Comparison of ENCODE assay signal across 15 cellular contexts in the genomic region with DNA sequence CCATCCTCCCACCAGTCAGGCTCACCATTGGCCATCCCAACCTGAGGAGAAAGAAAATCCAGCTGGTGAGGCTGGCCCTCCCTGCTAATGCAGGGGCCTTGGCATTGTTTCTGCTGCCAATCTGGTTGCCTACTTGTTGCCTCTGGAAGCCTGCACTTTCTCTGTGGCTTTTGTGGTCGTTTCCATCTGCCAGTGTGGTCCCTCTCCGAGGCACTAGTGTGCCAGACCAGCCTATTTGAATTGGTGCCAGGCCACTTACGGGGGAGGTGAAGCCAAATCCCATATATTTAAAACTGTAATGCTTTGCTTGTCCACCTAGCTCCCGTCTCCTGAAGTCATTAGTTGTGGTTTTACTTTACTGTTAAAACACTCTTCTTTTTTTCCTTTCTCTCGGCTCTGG.
DNase-seq lines count a peak whose midpoint lies in the region; ATAC-seq, FAIRE-seq and TF ChIP-seq lines count a peak whose summit lies in the region.
"Had no signal": no experiment of that assay in that cellular context is flagged by ENCODE, and none has a peak within 500 bp of the region (broad histone marks: within the 10 kb centered on the region; RNA-seq: fewer than 3 reads in every experiment).

No MANE protein-coding gene starts in this region.

- no peaks in the 10 kb centered on the region for H3K27me3 Mint-ChIP-seq in MCF 10A (ENCODE audit: insufficient read depth, unreplicated experiment)
- peaks cover 11% of the 10 kb centered on the region for H3K27me3 Mint-ChIP-seq in activated CD8-positive, alpha-beta memory T cell treated with anti-CD3 and anti-CD28 coated beads, Interleukin-2, amount 10 ng/mL, durations not matched to agents 7 days and 5 days
- H3K27me3 Mint-ChIP-seq in activated T-cell treated with anti-CD3 and anti-CD28 coated beads, Interleukin-2, amount 50 U/mL, for 24 hours, result peaks cover 12% of the 10 kb centered on the region

- no peaks in the 10 kb centered on the region for H3K36me3 Mint-ChIP-seq in MCF 10A (ENCODE audit: insufficient read depth, unreplicated experiment)
- H3K36me3 Mint-ChIP-seq in activated CD8-positive, alpha-beta memory T cell treated with anti-CD3 and anti-CD28 coated beads, Interleukin-2, amount 10 ng/mL, durations not matched to agents 7 days and 5 days, result no peaks in the 10 kb centered on the region
- H3K36me3 Mint-ChIP-seq in activated T-cell treated with anti-CD3 and anti-CD28 coated beads, Interleukin-2, amount 50 U/mL, for 24 hours (ENCODE audit: low read depth), result no peaks in the 10 kb centered on the region

- no peak for TF ChIP-seq CTCF in MCF 10A (IDR thresholded peaks at IDR 0.05; ENCODE audit: unreplicated experiment)

- no peak for ATAC-seq in activated CD8-positive, alpha-beta memory T cell treated with anti-CD3 and anti-CD28 coated beads, Interleukin-2, amount 10 ng/mL, durations not matched to agents 7 days and 5 days
- ATAC-seq: heart left ventricle had no signal

- BruUV-seq in MCF 10A (replicated peaks; lab: Mats Ljungman, UMichigan), result no TSS peak

- CTCF ChIA-PET in MCF 10A (lab: Yijun Ruan, JAX), result interaction anchor here (0.6 to 3.0 kb wide), 9 partner anchors 38 to 464 kb away, joined by 3 to 15 read pairs (median 3); no protein-coding TSS in a partner anchor
- CTCF ChIA-PET in activated CD8-positive, alpha-beta memory T cell treated with anti-CD3 and anti-CD28 coated beads, Interleukin-2, amount 10 ng/mL, durations not matched to agents 7 days and 5 days (lab: Charles Lee), result no interaction called here

- H3K27ac Mint-ChIP-seq in MCF 10A (ENCODE audit: low read depth, unreplicated experiment), result no peak overlapping the region
- no peak overlapping the region for H3K27ac Mint-ChIP-seq in activated CD8-positive, alpha-beta memory T cell treated with anti-CD3 and anti-CD28 coated beads, Interleukin-2, amount 10 ng/mL, durations not matched to agents 7 days and 5 days
- no peak overlapping the region for H3K27ac Mint-ChIP-seq in activated T-cell treated with anti-CD3 and anti-CD28 coated beads, Interleukin-2, amount 50 U/mL, for 24 hours

- FAIRE-seq in urothelium cell line (lab: Jason Lieb, UNC), result no peak
- FAIRE-seq: GM18507 had no signal

- POLR2A ChIA-PET in MCF 10A (lab: Yijun Ruan, JAX), result interaction anchor here (0.9 to 1.7 kb wide), 2 partner anchors 12 to 168 kb away, joined by 3 to 6 read pairs; no protein-coding TSS in a partner anchor

- H3K9me3 Mint-ChIP-seq in MCF 10A (ENCODE audit: unreplicated experiment), result peaks cover 8% of the 10 kb centered on the region
- no peaks in the 10 kb centered on the region for H3K9me3 Mint-ChIP-seq in activated CD8-positive, alpha-beta memory T cell treated with anti-CD3 and anti-CD28 coated beads, Interleukin-2, amount 10 ng/mL, durations not matched to agents 7 days and 5 days (ENCODE audit: low read depth)
- no peaks in the 10 kb centered on the region for H3K9me3 Mint-ChIP-seq in activated T-cell treated with anti-CD3 and anti-CD28 coated beads, Interleukin-2, amount 50 U/mL, for 24 hours

- DNase-seq in DMS53 (lab: John Stamatoyannopoulos, UW), result peak; percentile 1
- no peak for DNase-seq in DMS53 treated with DMSO at 0.1 percent for 48 hours (lab: John Stamatoyannopoulos, UW; ENCODE audit: unreplicated experiment)
- DNase-seq in NCI-H226, result peak; percentile 19
- peak; percentile 53 for DNase-seq in MCF 10A (ENCODE audit: unreplicated experiment)
- peak; percentile 78 for DNase-seq in urothelium cell line (ENCODE audit: low spot score)
- no peak for DNase-seq in activated CD8-positive, alpha-beta memory T cell treated with anti-CD3 and anti-CD28 coated beads, Interleukin-2, amount 10 ng/mL, durations not matched to agents 7 days and 5 days
- DNase-seq in cerebellar cortex (ENCODE audit: low spot score), result no peak
- DNase-seq in activated T-cell treated with anti-CD3 and anti-CD28 coated beads, Interleukin-2, amount 50 U/mL, for 24 hours, result no peak
- DNase-seq: heart left ventricle, mesendoderm, MM.1S, retina, substantia nigra, T-helper 9 cell had no signal

- intact Hi-C loops in MCF 10A (cut with micrococcal nuclease), result no loop called here

- H3K4me3 Mint-ChIP-seq in MCF 10A (ENCODE audit: unreplicated experiment), result no peak overlapping the region
- H3K4me3 Mint-ChIP-seq in activated CD8-positive, alpha-beta memory T cell treated with anti-CD3 and anti-CD28 coated beads, Interleukin-2, amount 10 ng/mL, durations not matched to agents 7 days and 5 days, result no peak overlapping the region
- no peak overlapping the region for H3K4me3 Mint-ChIP-seq in activated T-cell treated with anti-CD3 and anti-CD28 coated beads, Interleukin-2, amount 50 U/mL, for 24 hours

- peaks cover 20% of the 10 kb centered on the region for H3K4me1 Mint-ChIP-seq in MCF 10A (ENCODE audit: insufficient read depth, unreplicated experiment)
- H3K4me1 Mint-ChIP-seq in activated CD8-positive, alpha-beta memory T cell treated with anti-CD3 and anti-CD28 coated beads, Interleukin-2, amount 10 ng/mL, durations not matched to agents 7 days and 5 days, result no peaks in the 10 kb centered on the region
- peaks cover 1% of the 10 kb centered on the region for H3K4me1 Mint-ChIP-seq in activated T-cell treated with anti-CD3 and anti-CD28 coated beads, Interleukin-2, amount 50 U/mL, for 24 hours (ENCODE audit: low read depth)

Comparison
In these comparisons a context has a peak if more than half of its experiments do, and no peak if none do; other contexts are left out.
1. DNase-seq: peak in DMS53 (single experiment), NCI-H226 (single experiment), MCF 10A (single experiment) and urothelium cell line (single experiment); none in DMS53 treated with DMSO at 0.1 percent for 48 hours (single experiment), activated CD8-positive, alpha-beta memory T cell treated with anti-CD3 and anti-CD28 coated beads, Interleukin-2, amount 10 ng/mL, durations not matched to agents 7 days and 5 days (single experiment), cerebellar cortex (single experiment) and activated T-cell treated with anti-CD3 and anti-CD28 coated beads, Interleukin-2, amount 50 U/mL, for 24 hours (single experiment).